Comparison of ENCODE assay signal across 11 cellular contexts in the genomic region with DNA sequence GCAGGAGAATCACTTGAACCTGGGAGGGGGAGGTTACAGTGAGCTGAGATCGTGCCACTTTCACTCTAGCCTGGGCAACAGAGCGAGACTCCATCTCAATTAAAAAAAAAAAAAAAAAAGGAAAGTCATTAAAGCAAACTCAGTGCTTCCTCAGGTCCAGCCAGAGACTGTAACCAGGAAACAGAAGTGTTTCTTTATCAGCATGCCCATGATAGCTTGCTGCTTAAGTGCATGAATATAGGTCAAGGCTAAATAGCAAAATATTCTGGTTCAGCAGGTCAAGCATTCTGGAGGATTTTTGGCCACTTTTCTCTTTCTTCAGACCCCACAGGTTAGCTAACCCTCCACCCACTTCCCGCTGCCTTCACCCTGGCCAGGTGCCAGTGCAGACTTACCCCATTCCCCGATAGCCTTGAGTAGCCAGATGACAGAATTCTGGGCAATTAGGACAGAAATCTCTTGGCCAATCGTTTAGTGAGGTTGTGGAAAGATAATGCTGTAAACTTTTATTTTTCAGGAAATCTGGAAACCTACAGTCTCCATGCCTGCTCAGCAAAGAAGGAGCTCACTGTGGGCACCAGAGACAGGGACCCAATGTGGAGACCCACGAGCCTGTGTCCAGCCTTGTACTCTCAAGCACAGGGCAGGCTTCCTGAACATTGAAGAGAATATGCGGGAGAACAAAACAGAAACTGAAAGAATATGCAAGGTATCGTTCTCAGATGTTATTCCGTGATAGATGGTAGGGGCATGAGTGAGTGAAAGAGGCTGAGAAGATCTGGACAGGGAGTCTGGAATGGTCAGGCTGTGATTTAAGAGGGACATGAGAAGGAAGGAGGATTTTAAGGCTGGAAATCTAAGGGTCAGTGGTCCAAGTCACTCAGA. TPM values are rescaled to one million over a fixed set of nuclear protein-coding genes. Genes with fewer than 3 reads are reported as not detected.
DNase-seq lines count a peak whose midpoint lies in the region; ATAC-seq lines count a peak whose summit lies in the region.
"Had no signal": no experiment of that assay in that cellular context is flagged by ENCODE, and none has a peak within 500 bp of the region (broad histone marks: within the 10 kb centered on the region; RNA-seq: fewer than 3 reads in every experiment).

No MANE protein-coding gene starts in this region.

- H3K4me3 Mint-ChIP-seq in immature natural killer cell: peak overlapping the region; percentile 83 to 89 (median 83)
- H3K4me3 Mint-ChIP-seq: brain had no signal

- peak; percentile 84 for ATAC-seq in GM21367 (IDR thresholded peaks at IDR 0.05; ENCODE audit: unreplicated experiment)

- H3K27ac Mint-ChIP-seq in immature natural killer cell: peak overlapping the region; percentile 24 to 82 (median 78)
- H3K27ac Mint-ChIP-seq: brain had no signal

- peak overlapping the region in 4 of 10 experiments; percentile 4 to 34 (median 20); a peak in 3 of 20 replicates for H3K4me3 ChIP-seq in BLaER1 treated with 17β-estradiol and CSF1 and Interleukin-3, amounts not matched to agents 10 nM and 100 nM

- H3K4me2 ChIP-seq in BLaER1 treated with 17β-estradiol and CSF1 and Interleukin-3, amounts not matched to agents 10 nM and 100 nM: peak overlapping the region; percentile 48 to 70 (median 63)

- H3K27me3 Mint-ChIP-seq in immature natural killer cell (ENCODE audit: low read depth in 3 of 3): peaks cover 2 to 6% (median 2%) of the 10 kb centered on the region in 3 donors

- H3K36me3 Mint-ChIP-seq in immature natural killer cell: no peaks in the 10 kb centered on the region
- H3K36me3 Mint-ChIP-seq: brain had no signal

- no peaks in the 10 kb centered on the region for H3K36me3 ChIP-seq in BLaER1 treated with 17β-estradiol and CSF1 and Interleukin-3, amounts not matched to agents 10 nM and 100 nM

- H3K9me3 Mint-ChIP-seq in immature natural killer cell: no peaks in the 10 kb centered on the region
- H3K9me3 Mint-ChIP-seq: brain had no signal

- peaks cover 15 to 53% (median 35%) of the 10 kb centered on the region in 10 experiments for H3K4me1 ChIP-seq in BLaER1 treated with 17β-estradiol and CSF1 and Interleukin-3, amounts not matched to agents 10 nM and 100 nM

- peaks cover 12 to 24% of the 10 kb centered on the region in 2 donors for H3K4me1 Mint-ChIP-seq in immature natural killer cell

- no peaks in the 10 kb centered on the region for H3K9me3 ChIP-seq in BLaER1 treated with 17β-estradiol and CSF1 and Interleukin-3, amounts not matched to agents 10 nM and 100 nM (replicated peaks in 1 of 11)

- DNase-seq in NCI-H69 (lab: John Stamatoyannopoulos, UW) (peak; percentile 11), immature natural killer cell (peak in 2 of 3 donors; percentile 3 to 13), HuH-7.5 (ENCODE audit: low spot score) (no peak), cerebellum (ENCODE audit: low spot score) (no peak), DMS153 (lab: John Stamatoyannopoulos, UW) (no peak)
- no peak for DNase-seq in stimulated activated CD4-positive, alpha-beta T cell treated with anti-CD3 and anti-CD28 coated beads, Interleukin-4, amount 100 ng/mL, for 24 hours
- DNase-seq: NCI-H82 had no signal

- H3K9ac ChIP-seq in BLaER1 treated with 17β-estradiol and CSF1 and Interleukin-3, amounts not matched to agents 10 nM and 100 nM: peak overlapping the region in 5 of 11 experiments; percentile 6 to 49 (median 28); a peak in 3 of 22 replicates

- no peak overlapping the region for H3K27ac ChIP-seq in BLaER1 treated with 17β-estradiol and CSF1 and Interleukin-3, amounts not matched to agents 10 nM and 100 nM

- H3K27me3 ChIP-seq in BLaER1 treated with 17β-estradiol and CSF1 and Interleukin-3, amounts not matched to agents 10 nM and 100 nM: peaks cover 0 to 15% (median 0%) of the 10 kb centered on the region in 11 experiments; a peak in 4 of 22 replicates

- no peaks in the 10 kb centered on the region for H4K20me1 ChIP-seq in BLaER1 treated with 17β-estradiol and CSF1 and Interleukin-3, amounts not matched to agents 10 nM and 100 nM

RNA-seq across cellular contexts. Expression of gene UGT3A2, which starts 4.2 kb away (rescaled TPM):
- 1 to 10 TPM in 1 of 3 donors, under 1 TPM in 1, not detected in 1; 0.10 to 1.0 TPM for polyA plus RNA-seq in immature natural killer cell
- total RNA-seq in cerebellum: 0.18 TPM
- total RNA-seq: subcutaneous adipose tissue had no signal

Comparison
In these comparisons a context has a peak if more than half of its experiments do, and no peak if none do; other contexts are left out.
1. DNase-seq: peak in NCI-H69 (single experiment) and immature natural killer cell (2 of 3); none in HuH-7.5 (single experiment), cerebellum (single experiment), DMS153 (single experiment) and stimulated activated CD4-positive, alpha-beta T cell treated with anti-CD3 and anti-CD28 coated beads, Interleukin-4, amount 100 ng/mL, for 24 hours (single experiment).